ENCODE assay signal across 8 cellular contexts in the genomic region with DNA sequence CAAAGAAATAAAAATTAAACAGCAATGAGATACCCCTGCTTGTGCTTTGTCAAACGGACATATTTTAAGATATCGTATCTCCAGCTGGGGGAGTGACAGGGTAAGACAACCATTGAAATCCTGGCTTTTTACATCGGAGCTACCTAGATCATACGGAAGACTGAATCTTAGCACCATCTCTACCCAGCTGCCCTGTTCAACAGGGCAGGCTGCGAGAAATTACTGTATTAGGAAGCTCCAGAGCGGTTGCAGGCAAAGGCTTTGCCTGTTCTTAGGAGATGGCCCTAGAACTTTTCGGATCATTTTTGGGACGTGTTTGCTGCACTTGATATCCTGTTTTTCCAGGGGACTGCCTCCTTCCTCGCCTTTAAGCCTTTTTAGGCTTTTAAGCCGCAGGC. TPM values are rescaled to one million over a fixed set of nuclear protein-coding genes. Genes with fewer than 3 reads are reported as not detected.
DNase-seq lines count a peak whose midpoint lies in the region; ATAC-seq and TF ChIP-seq lines count a peak whose summit lies in the region.

No MANE protein-coding gene starts in this region.

- intact Hi-C loops in CD14-positive monocyte (cut with micrococcal nuclease): no loop called here

- H3K9me3 ChIP-seq in MG63: no peaks in the 10 kb centered on the region

- peak overlapping the region in 5 of 7 donors; percentile 60 to 95 (median 91) for H3K27ac Mint-ChIP-seq in CD14-positive monocyte
- H3K27ac Mint-ChIP-seq in memory B cell: peak overlapping the region; percentile 91

- peaks cover 39% of the 10 kb centered on the region for H3K4me1 Mint-ChIP-seq in CD14-positive monocyte
- peaks cover 29% of the 10 kb centered on the region for H3K4me1 Mint-ChIP-seq in memory B cell

- H3K27me3 Mint-ChIP-seq in CD14-positive monocyte (ENCODE audit: low read depth in 3 of 3) (peaks cover 3 to 12% (median 4%) of the 10 kb centered on the region in 3 donors), memory B cell (no peaks in the 10 kb centered on the region)

- H3K27me3 ChIP-seq in MG63: no peaks in the 10 kb centered on the region

- H3K36me3 ChIP-seq in MG63: no peaks in the 10 kb centered on the region

- DNase-seq in CD14-positive monocyte (ENCODE audit: low spot score): no peak
- no peak for DNase-seq in MG63
- peak; percentile 24 to 29 for DNase-seq in cardiac fibroblast (ENCODE audit: low read depth in 2 of 2)
- DNase-seq in memory B cell (ENCODE audit: low spot score in 2 of 2): no peak
- DNase-seq in Ammon's horn (ENCODE audit: low spot score): no peak
- DNase-seq in NCI-H1417 treated with DMSO at 0.1 percent for 48 hours (lab: John Stamatoyannopoulos, UW): no peak

- H3K9me3 Mint-ChIP-seq in CD14-positive monocyte: peaks cover 0 to 5% (median 2%) of the 10 kb centered on the region in 7 donors
- H3K9me3 Mint-ChIP-seq in memory B cell: no peaks in the 10 kb centered on the region

- ATAC-seq in memory B cell (ENCODE audit: low read depth): no peak
- no peak for ATAC-seq in GM19467 (IDR thresholded peaks at IDR 0.05; ENCODE audit: unreplicated experiment)
- ATAC-seq in HG03045 (IDR thresholded peaks at IDR 0.05; ENCODE audit: unreplicated experiment): no peak

- no peak for TF ChIP-seq CTCF in CD14-positive monocyte (IDR thresholded peaks at IDR 0.05)
- no peak for TF ChIP-seq CTCF in cardiac fibroblast (IDR thresholded peaks at IDR 0.05; ENCODE audit: low read depth, low read length)

- H3K36me3 Mint-ChIP-seq in CD14-positive monocyte (peaks cover 3 to 6% of the 10 kb centered on the region in 2 donors), memory B cell (no peaks in the 10 kb centered on the region)

- peak overlapping the region; percentile 79 for H3K4me3 ChIP-seq in MG63
- H3K4me3 ChIP-seq in cardiac fibroblast (replicated peaks in 1 of 2; ENCODE audit: low read depth in 2 of 2, low read length in 2 of 2): peak overlapping the region; percentile 80 to 91

- H3K4me3 Mint-ChIP-seq in CD14-positive monocyte (peak overlapping the region; percentile 89 to 98), memory B cell (peak overlapping the region; percentile 89)

RNA-seq across cellular contexts. Expression of gene PRKCE, which starts 2.0 kb away (rescaled TPM):
- polyA plus RNA-seq in CD14-positive monocyte: 1 to 10 TPM; 1.3 to 2.3 TPM
- 7.9 and 16.9 TPM in 2 replicates for total RNA-seq in MG63 (2014; rRNA removed; shearing (Covaris generic); ENCODE audit: low replicate concordance)

RNA-seq across cellular contexts. Expression of gene SRBD1, which starts 38.4 kb away (rescaled TPM):
- 1 to 10 TPM; 7.0 to 9.2 TPM for polyA plus RNA-seq in CD14-positive monocyte
- total RNA-seq in MG63 (2014; rRNA removed; shearing (Covaris generic); ENCODE audit: low replicate concordance): 5.8 and 30.5 TPM in 2 replicates

Comparison
In these comparisons a context has a peak if more than half of its experiments do, and no peak if none do; other contexts are left out.
1. DNase-seq: peak in cardiac fibroblast (2 of 2); none in CD14-positive monocyte (single experiment), MG63 (single experiment), memory B cell (0 of 2), Ammon's horn (single experiment) and NCI-H1417 treated with DMSO at 0.1 percent for 48 hours (single experiment).